8 cellular contexts compared by ENCODE assay signal in genomic region chr6:24775520-24776058, GRCh38. TPM values are rescaled to one million over a fixed set of nuclear protein-coding genes. Genes with fewer than 3 reads are reported as not detected.
DNase-seq lines count a peak whose midpoint lies in the region; ATAC-seq, FAIRE-seq and TF ChIP-seq lines count a peak whose summit lies in the region.

No MANE protein-coding gene starts in this region.

- H2AFZ ChIP-seq in Loucy (ENCODE audit: low read length), result no peak overlapping the region; the same call in 1 of the 2 replicates
- peak overlapping the region; percentile 94 for H2AFZ ChIP-seq in smooth muscle cell (ENCODE audit: low read depth)

- peaks cover 55% of the 10 kb centered on the region for H4K20me1 ChIP-seq in Loucy (ENCODE audit: insufficient read depth, low read length, poor library complexity, severe bottlenecking)
- no peaks in the 10 kb centered on the region for H4K20me1 ChIP-seq in smooth muscle cell (ENCODE audit: low read depth)

- intact Hi-C loops in right cardiac atrium (cut with DNase I), result no loop called here
- intact Hi-C loops in sciatic nerve (cut with DNase I), result no loop called here

- 1% methylated on average over 18 of the region's 20 CpGs for WGBS in A549 (ENCODE audit: missing lambda C conversion rate)
- 7% methylated on average over 20 of the region's 20 CpGs for WGBS in right cardiac atrium
- 6% methylated on average over 20 of the region's 20 CpGs for WGBS in smooth muscle cell (ENCODE audit: low lambda C conversion rate)

- H3K9me3 Mint-ChIP-seq in activated naive CD4-positive, alpha-beta T cell treated with anti-CD3 and anti-CD28 coated beads, Interleukin-2, amount 50 U/mL, for 72 hours, result no peaks in the 10 kb centered on the region

- CTCF ChIA-PET in A549 (lab: Yijun Ruan, JAX), result interaction anchor here (1.3 kb wide), 1 partner anchor 295 kb away, joined by 3 read pairs; no protein-coding TSS in a partner anchor

- no peak for TF ChIP-seq EP300 in A549 (IDR thresholded peaks at IDR 0.05)

- TF ChIP-seq CTCF in A549 (IDR thresholded peaks at IDR 0.05) (no peak), Loucy (conservative IDR thresholded peaks at IDR 0.05; ENCODE audit: low read length) (no peak), smooth muscle cell (IDR thresholded peaks at IDR 0.05; ENCODE audit: borderline replicate concordance, insufficient read depth, poor library complexity, severe bottlenecking) (no peak)

- H3K27me3 ChIP-seq in Loucy (ENCODE audit: insufficient read depth, low read length, poor library complexity, severe bottlenecking), result no peaks in the 10 kb centered on the region
- no peaks in the 10 kb centered on the region for H3K27me3 ChIP-seq in right cardiac atrium (ENCODE audit: control insufficient read depth, insufficient read depth)
- H3K27me3 ChIP-seq in smooth muscle cell (ENCODE audit: low read depth), result no peaks in the 10 kb centered on the region

- DNase-seq in A549 (ENCODE audit: low read depth in 1 of 2, low spot score in 1 of 2), result no peak
- no peak for DNase-seq in activated naive CD4-positive, alpha-beta T cell treated with anti-CD3 and anti-CD28 coated beads, Interleukin-2, amount 50 U/mL, for 72 hours (ENCODE audit: low spot score in 2 of 2)
- no peak for DNase-seq in right cardiac atrium
- DNase-seq in smooth muscle cell (lab: John Stamatoyannopoulos, UW; ENCODE audit: unreplicated experiment), result no peak
- DNase-seq in sciatic nerve (ENCODE audit: low spot score), result no peak
- no peak for DNase-seq in NCI-H1436 (lab: John Stamatoyannopoulos, UW)

- H3K36me3 ChIP-seq in Loucy (ENCODE audit: insufficient read depth, low read length) (peaks cover 14% of the 10 kb centered on the region; the same call in 1 of the 2 replicates), smooth muscle cell (ENCODE audit: low read depth) (no peaks in the 10 kb centered on the region)

- H3F3A ChIP-seq in Loucy (ENCODE audit: low read depth) (no peaks in the 10 kb centered on the region), smooth muscle cell (ENCODE audit: low read depth) (peaks cover 1% of the 10 kb centered on the region)

- H3K27ac ChIP-seq in A549, result peak overlapping the region; percentile 93 to 99
- peak overlapping the region; percentile 53 for H3K27ac ChIP-seq in right cardiac atrium (ENCODE audit: low read length)
- peak overlapping the region; percentile 58 for H3K27ac ChIP-seq in smooth muscle cell (ENCODE audit: low read depth)

- H3K9ac ChIP-seq in Loucy (ENCODE audit: low read depth, low read length, poor library complexity, severe bottlenecking) (peak overlapping the region; percentile 95), smooth muscle cell (ENCODE audit: low read depth) (peak overlapping the region; percentile 51)

- H3K4me1 ChIP-seq in A549, result peaks cover 36% of the 10 kb centered on the region; the same call in 2 of the 3 replicates
- H3K4me1 ChIP-seq in Loucy (ENCODE audit: insufficient read depth, low read length, poor library complexity, severe bottlenecking), result peaks cover 44% of the 10 kb centered on the region
- peaks cover 2% of the 10 kb centered on the region for H3K4me1 ChIP-seq in right cardiac atrium (ENCODE audit: control insufficient read depth, insufficient read depth, low read length)
- H3K4me1 ChIP-seq in smooth muscle cell (ENCODE audit: low read depth), result peaks cover 15% of the 10 kb centered on the region

- H3K36me3 Mint-ChIP-seq in activated naive CD4-positive, alpha-beta T cell treated with anti-CD3 and anti-CD28 coated beads, Interleukin-2, amount 50 U/mL, for 72 hours, result peaks cover 27 to 42% of the 10 kb centered on the region in 2 donors

- H3K4me3 ChIP-seq in A549 (peak overlapping the region; percentile 94), Loucy (ENCODE audit: low read length, poor library complexity, severe bottlenecking) (peak overlapping the region; percentile 92), right cardiac atrium (ENCODE audit: low read length) (peak overlapping the region; percentile 92), smooth muscle cell (peak overlapping the region; percentile 76)

- TF ChIP-seq RAD21 in A549 (conservative IDR thresholded peaks at IDR 0.05 in 1 of 2, IDR thresholded peaks at IDR 0.05 in 1 of 2), result no peak

- H3K79me2 ChIP-seq in Loucy (ENCODE audit: insufficient read depth, low read length) (peaks cover 54% of the 10 kb centered on the region), smooth muscle cell (ENCODE audit: low read depth) (peaks cover 44% of the 10 kb centered on the region)

- peak; percentile 45 to 57; a peak in 5 of 6 replicates for ATAC-seq in A549
- peak; percentile 4 for ATAC-seq in GM19023 (IDR thresholded peaks at IDR 0.05; ENCODE audit: unreplicated experiment)
- ATAC-seq in activated naive CD4-positive, alpha-beta T cell treated with anti-CD3 and anti-CD28 coated beads, Interleukin-2, amount 50 U/mL, for 72 hours, result peak; percentile 9 to 13
- no peak for ATAC-seq in right cardiac atrium
- no peak for ATAC-seq in sciatic nerve

- H3K9me3 ChIP-seq in A549 (no peaks in the 10 kb centered on the region), Loucy (ENCODE audit: insufficient read depth, low read depth, low read length) (no peaks in the 10 kb centered on the region), right cardiac atrium (ENCODE audit: control insufficient read depth, low read length) (no peaks in the 10 kb centered on the region), smooth muscle cell (replicated peaks; ENCODE audit: low read depth) (no peaks in the 10 kb centered on the region)

- POLR2A ChIA-PET in A549 (lab: Yijun Ruan, JAX), result interaction anchor here (1.1 kb wide), 1 partner anchor 10 kb away, joined by 3 read pairs; no protein-coding TSS in a partner anchor

- FAIRE-seq in A549 (lab: Jason Lieb, UNC), result no peak

- no peaks in the 10 kb centered on the region for H3K9me2 ChIP-seq in Loucy (replicated peaks; ENCODE audit: low read depth, low read length)

- H3K4me2 ChIP-seq in A549 (peak overlapping the region; percentile 93), Loucy (ENCODE audit: low read depth, low read length, poor library complexity, severe bottlenecking) (peak overlapping the region; percentile 98), smooth muscle cell (peak overlapping the region; percentile 82)

- peak overlapping the region; percentile 89 to 99 for H3K27ac Mint-ChIP-seq in activated naive CD4-positive, alpha-beta T cell treated with anti-CD3 and anti-CD28 coated beads, Interleukin-2, amount 50 U/mL, for 72 hours

- TF ChIP-seq POLR2A in A549 (IDR thresholded peaks at IDR 0.05; ENCODE audit: low read length), result no peak

TF ChIP-seq in A549, 52 proteins besides CTCF, POLR2A, EP300 and RAD21:
- no peak for TF ChIP-seq ZNF302 (CRISPR knock-in tag; IDR thresholded peaks at IDR 0.05)
- no peak for TF ChIP-seq FOSL2 (IDR thresholded peaks at IDR 0.05)
- TF ChIP-seq FOSL2 (CRISPR knock-in tag; IDR thresholded peaks at IDR 0.05), result 0 out of 2 replicates have a peak, but pooled peaks have one; percentile 24
TF ChIP-seq in A549: peak in this region for 1.

RNA-seq across cellular contexts. Expression of gene GMNN, which starts 0.9 kb away (rescaled TPM):
- polyA plus RNA-seq in A549 (2011; rRNA removed) (44.1 and 59.2 TPM in 2 replicates), A549 (2017; fragmentation: RNase III; extraction: RNeasy Plus Mini Kit Qiagen cat#74134 plus additional on column Dnase treatment) (56.8 to 59.4 TPM (median 59.2 TPM) in 3 replicates), right cardiac atrium (7.0 TPM), smooth muscle cell (36.7 and 46.4 TPM in 2 replicates)
- 40.7 and 45.8 TPM in 2 replicates for polyA plus RNA-seq in A549 (2012; cell fraction: cytosol; rRNA removed)
- polyA plus RNA-seq in A549 (2012; cell fraction: nucleus; rRNA removed), result 37.0 and 47.2 TPM in 2 replicates
- polyA minus RNA-seq in A549 (2011; rRNA and poly(A)+ RNA removed), result 9.1 and 18.3 TPM in 2 replicates
- 100 to 1,000 TPM in 1 of 2 donors, 10 to 100 TPM in 1; 68.7 to 109 TPM for total RNA-seq in activated naive CD4-positive, alpha-beta T cell treated with anti-CD3 and anti-CD28 coated beads, Interleukin-2, amount 50 U/mL, for 72 hours
- total RNA-seq in right cardiac atrium (1 to 10 TPM; 5.6 to 8.2 (median 6.2) TPM), smooth muscle cell (31.8 and 42.5 TPM in 2 replicates), sciatic nerve (10.9 TPM)

RNA-seq across cellular contexts. Expression of gene ARMH2, which starts 23.1 kb away (rescaled TPM):
- polyA plus RNA-seq in A549 (2011; rRNA removed) (not detected in 2 replicates), A549 (2017; fragmentation: RNase III; extraction: RNeasy Plus Mini Kit Qiagen cat#74134 plus additional on column Dnase treatment) (not detected in 3 replicates), right cardiac atrium (not detected), smooth muscle cell (not detected in 2 replicates)
- polyA plus RNA-seq in A549 (2012; cell fraction: cytosol; rRNA removed), result not detected in 2 replicates
- polyA plus RNA-seq in A549 (2012; cell fraction: nucleus; rRNA removed), result not detected in 2 replicates
- not detected in 2 replicates for polyA minus RNA-seq in A549 (2011; rRNA and poly(A)+ RNA removed)
- under 1 TPM in 1 of 2 donors, not detected in 1; 0.31 TPM for total RNA-seq in activated naive CD4-positive, alpha-beta T cell treated with anti-CD3 and anti-CD28 coated beads, Interleukin-2, amount 50 U/mL, for 72 hours
- total RNA-seq in right cardiac atrium (not detected), smooth muscle cell (not detected in 2 replicates), sciatic nerve (not detected)

RNA-seq across cellular contexts. Expression of gene C6orf62, which starts 56.6 kb away (rescaled TPM):
- polyA plus RNA-seq in A549 (2011; rRNA removed) (67.5 and 73.4 TPM in 2 replicates), A549 (2017; fragmentation: RNase III; extraction: RNeasy Plus Mini Kit Qiagen cat#74134 plus additional on column Dnase treatment) (66.3 to 75.5 TPM (median 66.6 TPM) in 3 replicates), right cardiac atrium (31.9 TPM), smooth muscle cell (32.4 and 33.1 TPM in 2 replicates)
- polyA plus RNA-seq in A549 (2012; cell fraction: cytosol; rRNA removed), result 17.7 and 20.3 TPM in 2 replicates
- 10.0 and 13.6 TPM in 2 replicates for polyA plus RNA-seq in A549 (2012; cell fraction: nucleus; rRNA removed)
- polyA minus RNA-seq in A549 (2011; rRNA and poly(A)+ RNA removed), result 48.1 and 51.3 TPM in 2 replicates
- 100 to 1,000 TPM; 120 to 141 TPM for total RNA-seq in activated naive CD4-positive, alpha-beta T cell treated with anti-CD3 and anti-CD28 coated beads, Interleukin-2, amount 50 U/mL, for 72 hours
- total RNA-seq in right cardiac atrium (10 to 100 TPM; 52.2 to 66.5 (median 56.4) TPM), smooth muscle cell (61.4 and 79.1 TPM in 2 replicates), sciatic nerve (89.3 TPM)

Comparison
In these comparisons a context has a peak if more than half of its experiments do, and no peak if none do; other contexts are left out.
1. ATAC-seq: peak in A549 (2 of 2), GM19023 (single experiment) and activated naive CD4-positive, alpha-beta T cell treated with anti-CD3 and anti-CD28 coated beads, Interleukin-2, amount 50 U/mL, for 72 hours (2 of 2); none in right cardiac atrium (0 of 2) and sciatic nerve (single experiment).
2. Peak in every context shown above with its lines, with median percentiles within 50 percentile points of each other: H3K27ac ChIP-seq, H3K4me2 ChIP-seq and H3K4me3 ChIP-seq.